ENCODE assay signal across 9 cellular contexts in genomic region chr9:112218908-112219307, GRCh38. TPM values are rescaled to one million over a fixed set of nuclear protein-coding genes. Genes with fewer than 3 reads are reported as not detected.
DNase-seq lines count a peak whose midpoint lies in the region; ATAC-seq, FAIRE-seq and TF ChIP-seq lines count a peak whose summit lies in the region.
"Had no signal": no experiment of that assay in that cellular context is flagged by ENCODE, and none has a peak within 500 bp of the region (broad histone marks: within the 10 kb centered on the region; RNA-seq: fewer than 3 reads in every experiment).

No MANE protein-coding gene starts in this region.

- no peaks in the 10 kb centered on the region for H3K9me3 Mint-ChIP-seq in CD8-positive, alpha-beta memory T cell
- H3K9me3 Mint-ChIP-seq in T-helper 1 cell treated with Interleukin-12 subunit alpha and Interleukin-12 subunit beta and Interleukin-4 antibody, amounts not matched to agents 30 μg/mL and 1 μg/mL, for 36 hours = no peaks in the 10 kb centered on the region

- no peaks in the 10 kb centered on the region for H3K27me3 Mint-ChIP-seq in CD8-positive, alpha-beta memory T cell
- no peaks in the 10 kb centered on the region for H3K27me3 Mint-ChIP-seq in T-helper 1 cell treated with Interleukin-12 subunit alpha and Interleukin-12 subunit beta and Interleukin-4 antibody, amounts not matched to agents 30 μg/mL and 1 μg/mL, for 36 hours (ENCODE audit: low read depth)

- H3K36me3 ChIP-seq in CD8-positive, alpha-beta memory T cell (ENCODE audit: insufficient read depth, low read length) = peaks cover 4% of the 10 kb centered on the region

- H3K27me3 ChIP-seq in CD8-positive, alpha-beta memory T cell (ENCODE audit: insufficient read depth, low read length, poor library complexity, severe bottlenecking) = no peaks in the 10 kb centered on the region

- no peak for DNase-seq in CD8-positive, alpha-beta memory T cell
- DNase-seq in GM19240 (ENCODE audit: insufficient read length, low spot score) = peak; percentile 38
- DNase-seq in RCC 7860 (ENCODE audit: low spot score) = no peak
- no peak for DNase-seq in omental fat pad (ENCODE audit: low spot score)
- DNase-seq in NCI-H2081 (lab: John Stamatoyannopoulos, UW) = no peak
- no peak for DNase-seq in SIG-M5 treated with dmso at 0.1 percent for 504 hours (lab: John Stamatoyannopoulos, UW; ENCODE audit: unreplicated experiment)
- DNase-seq: EL had no signal

- H3K4me3 ChIP-seq in CD8-positive, alpha-beta memory T cell (ENCODE audit: low read length) = no peak overlapping the region

- POLR2A ChIA-PET in CD8-positive, alpha-beta memory T cell (lab: Charles Lee) = interaction anchor here (0.7 kb wide), 1 partner anchor 13 kb away, joined by 3 read pairs; no protein-coding TSS in a partner anchor

- CTCF ChIA-PET in CD8-positive, alpha-beta memory T cell (lab: Charles Lee) = interaction anchor here (1.3 to 1.4 kb wide), 2 partner anchors 114 to 142 kb away, joined by 3 to 5 read pairs; partner anchors contain the start of gene PTBP3

- no peak overlapping the region for H3K27ac ChIP-seq in CD8-positive, alpha-beta memory T cell (ENCODE audit: low read depth, low read length)

- peaks cover 5% of the 10 kb centered on the region for H3K4me1 ChIP-seq in CD8-positive, alpha-beta memory T cell (ENCODE audit: insufficient read depth, low read length)

- H3K27ac Mint-ChIP-seq in CD8-positive, alpha-beta memory T cell = peak overlapping the region in 7 of 8 donors; percentile 18 to 87 (median 78)
- H3K27ac Mint-ChIP-seq in T-helper 1 cell treated with Interleukin-12 subunit alpha and Interleukin-12 subunit beta and Interleukin-4 antibody, amounts not matched to agents 30 μg/mL and 1 μg/mL, for 36 hours = peak overlapping the region; percentile 62

- no peaks in the 10 kb centered on the region for H3K9me3 ChIP-seq in CD8-positive, alpha-beta memory T cell (ENCODE audit: low read length)

- peak overlapping the region in 6 of 7 donors; percentile 14 to 65 (median 36) for H3K4me3 Mint-ChIP-seq in CD8-positive, alpha-beta memory T cell
- H3K4me3 Mint-ChIP-seq in T-helper 1 cell treated with Interleukin-12 subunit alpha and Interleukin-12 subunit beta and Interleukin-4 antibody, amounts not matched to agents 30 μg/mL and 1 μg/mL, for 36 hours = peak overlapping the region; percentile 36

- TF ChIP-seq CTCF in omental fat pad (IDR thresholded peaks at IDR 0.05) = no peak

- peaks cover 7 to 72% (median 25%) of the 10 kb centered on the region in 3 donors for H3K36me3 Mint-ChIP-seq in CD8-positive, alpha-beta memory T cell
- H3K36me3 Mint-ChIP-seq in T-helper 1 cell treated with Interleukin-12 subunit alpha and Interleukin-12 subunit beta and Interleukin-4 antibody, amounts not matched to agents 30 μg/mL and 1 μg/mL, for 36 hours (ENCODE audit: low read depth) = peaks cover 44% of the 10 kb centered on the region

- peaks cover 26 to 33% (median 26%) of the 10 kb centered on the region in 3 donors for H3K4me1 Mint-ChIP-seq in CD8-positive, alpha-beta memory T cell
- H3K4me1 Mint-ChIP-seq in T-helper 1 cell treated with Interleukin-12 subunit alpha and Interleukin-12 subunit beta and Interleukin-4 antibody, amounts not matched to agents 30 μg/mL and 1 μg/mL, for 36 hours (ENCODE audit: low read depth) = peaks cover 29% of the 10 kb centered on the region

- FAIRE-seq in RCC 7860 (lab: Jason Lieb, UNC) = no peak

- ATAC-seq in HG02973 (IDR thresholded peaks at IDR 0.05; ENCODE audit: unreplicated experiment) (peak; percentile 93), omental fat pad (ENCODE audit: low FRiP score) (no peak)

RNA-seq across cellular contexts. Expression of gene SUSD1, which starts 43.8 kb away (rescaled TPM):
- 1 to 10 TPM; 5.0 to 5.3 TPM for total RNA-seq in CD8-positive, alpha-beta memory T cell
- 18.1 TPM for polyA plus RNA-seq in CD8-positive, alpha-beta memory T cell
- total RNA-seq in omental fat pad = 10 to 100 TPM; 12.0 to 23.2 (median 15.4) TPM
